Comparison of ENCODE assay signal across 9 cellular contexts in genomic region chr20:17965042-17965697, GRCh38. TPM values are rescaled to one million over a fixed set of nuclear protein-coding genes. Genes with fewer than 3 reads are reported as not detected.
DNase-seq lines count a peak whose midpoint lies in the region; ATAC-seq and TF ChIP-seq lines count a peak whose summit lies in the region.
"Had no signal": no experiment of that assay in that cellular context is flagged by ENCODE, and none has a peak within 500 bp of the region (broad histone marks: within the 10 kb centered on the region; RNA-seq: fewer than 3 reads in every experiment).

No MANE protein-coding gene starts in this region.

- peak overlapping the region in 8 of 12 donors; percentile 76 to 95 (median 91) for H3K4me3 ChIP-seq in heart left ventricle
- H3K4me3 ChIP-seq in left lung = peak overlapping the region; percentile 82 to 96
- peak overlapping the region in 1 of 2 donors; percentile 75 for H3K4me3 ChIP-seq in vagina

- H3K36me3 ChIP-seq in heart left ventricle (peaks cover 0 to 11% (median 0%) of the 10 kb centered on the region in 9 donors), left lung (no peaks in the 10 kb centered on the region), vagina (no peaks in the 10 kb centered on the region)

- peaks cover 49% of the 10 kb centered on the region for H3K4me1 Mint-ChIP-seq in activated T-helper 2 cell treated with anti-CD3 and anti-CD28 coated beads, Interferon-gamma antibody, Interleukin-2, Interleukin-4, amounts not matched to agents 10 μg/mL and 5 μg/mL and 100 μg/mL, durations not matched to agents 14 hours and 24 hours and 36 hours (ENCODE audit: low read depth)

- intact Hi-C loops in heart left ventricle (cut with DNase I) (loop anchor here in 1 of 10 donors (5.0 to 10.0 kb wide), 2 partner anchors 322 to 540 kb away; partner anchors contain the start of genes SEC23B and ZNF133), Right ventricle myocardium superior (cut with DNase I) (no loop called here), left lung (cut with DNase I) (no loop called here), vagina (cut with DNase I) (loop anchor here (5.0 kb wide), 1 partner anchor 283 kb away; the partner anchor contains the start of gene RRBP1)
- intact Hi-C loops in activated T-helper 2 cell treated with anti-CD3 and anti-CD28 coated beads, Interferon-gamma antibody, Interleukin-2, Interleukin-4, amounts not matched to agents 10 μg/mL and 5 μg/mL and 100 μg/mL, durations not matched to agents 14 hours and 24 hours and 36 hours (cut with micrococcal nuclease) = loop anchor here (1.0 to 10.0 kb wide), 7 partner anchors 10 to 1390 kb away; partner anchors contain the start of genes BFSP1, KIF16B, RRBP1 and SNRPB2

- TF ChIP-seq POLR2A in heart left ventricle (IDR thresholded peaks at IDR 0.05) = no peak
- TF ChIP-seq POLR2A in vagina (IDR thresholded peaks at IDR 0.05) = no peak

- peak overlapping the region; percentile 96 for H3K4me3 Mint-ChIP-seq in activated T-helper 2 cell treated with anti-CD3 and anti-CD28 coated beads, Interferon-gamma antibody, Interleukin-2, Interleukin-4, amounts not matched to agents 10 μg/mL and 5 μg/mL and 100 μg/mL, durations not matched to agents 14 hours and 24 hours and 36 hours (ENCODE audit: low read depth)

- H3K9me3 ChIP-seq in heart left ventricle (no peaks in the 10 kb centered on the region), left lung (no peaks in the 10 kb centered on the region), vagina (no peaks in the 10 kb centered on the region)

- peaks cover 2 to 77% (median 61%) of the 10 kb centered on the region in 12 donors for H3K4me1 ChIP-seq in heart left ventricle
- H3K4me1 ChIP-seq in left lung = peaks cover 45 to 79% of the 10 kb centered on the region in 2 donors
- peaks cover 76% of the 10 kb centered on the region for H3K4me1 ChIP-seq in vagina

- H3K27ac ChIP-seq in heart left ventricle (peak overlapping the region in 8 of 12 donors; percentile 4 to 99 (median 96)), left lung (peak overlapping the region; percentile 97 to 99), vagina (peak overlapping the region; percentile 92)

- ATAC-seq in heart left ventricle (no peak), Right ventricle myocardium superior (ENCODE audit: poor library complexity) (no peak), left lung (no peak), HG02852 (IDR thresholded peaks at IDR 0.05; ENCODE audit: unreplicated experiment) (no peak), GM18520 (IDR thresholded peaks at IDR 0.05; ENCODE audit: unreplicated experiment) (no peak)

- H3K36me3 Mint-ChIP-seq in activated T-helper 2 cell treated with anti-CD3 and anti-CD28 coated beads, Interferon-gamma antibody, Interleukin-2, Interleukin-4, amounts not matched to agents 10 μg/mL and 5 μg/mL and 100 μg/mL, durations not matched to agents 14 hours and 24 hours and 36 hours (ENCODE audit: low read depth) = peaks cover 81% of the 10 kb centered on the region

- no peaks in the 10 kb centered on the region for H3K27me3 ChIP-seq in heart left ventricle
- no peaks in the 10 kb centered on the region for H3K27me3 ChIP-seq in left lung
- H3K27me3 ChIP-seq in vagina = no peaks in the 10 kb centered on the region

- H3K9me3 Mint-ChIP-seq in activated T-helper 2 cell treated with anti-CD3 and anti-CD28 coated beads, Interferon-gamma antibody, Interleukin-2, Interleukin-4, amounts not matched to agents 10 μg/mL and 5 μg/mL and 100 μg/mL, durations not matched to agents 14 hours and 24 hours and 36 hours = no peaks in the 10 kb centered on the region

- peak overlapping the region; percentile 91 for H3K27ac Mint-ChIP-seq in activated T-helper 2 cell treated with anti-CD3 and anti-CD28 coated beads, Interferon-gamma antibody, Interleukin-2, Interleukin-4, amounts not matched to agents 10 μg/mL and 5 μg/mL and 100 μg/mL, durations not matched to agents 14 hours and 24 hours and 36 hours

- H3K27me3 Mint-ChIP-seq in activated T-helper 2 cell treated with anti-CD3 and anti-CD28 coated beads, Interferon-gamma antibody, Interleukin-2, Interleukin-4, amounts not matched to agents 10 μg/mL and 5 μg/mL and 100 μg/mL, durations not matched to agents 14 hours and 24 hours and 36 hours (ENCODE audit: low read depth) = no peaks in the 10 kb centered on the region

- TF ChIP-seq CTCF in heart left ventricle (IDR thresholded peaks at IDR 0.05) = no peak
- no peak for TF ChIP-seq CTCF in left lung (IDR thresholded peaks at IDR 0.05)
- TF ChIP-seq CTCF in vagina (IDR thresholded peaks at IDR 0.05) = no peak

- 66 to 71% (median 69%) methylated on average over 9 of the region's 9 CpGs for WGBS in heart left ventricle, 4 donors

- DNase-seq in heart left ventricle (no peak), Right ventricle myocardium superior (no peak), left lung (no peak), vagina (ENCODE audit: extremely low spot score in 2 of 2) (no peak)
- no peak for DNase-seq in activated T-helper 2 cell treated with anti-CD3 and anti-CD28 coated beads, Interferon-gamma antibody, Interleukin-2, Interleukin-4, amounts not matched to agents 10 μg/mL and 5 μg/mL and 100 μg/mL, durations not matched to agents 14 hours and 24 hours and 36 hours (ENCODE audit: low spot score)
- no peak for DNase-seq in stimulated activated CD4-positive, alpha-beta T cell treated with anti-CD3 and anti-CD28 coated beads, Interleukin-4, amount 100 ng/mL, for 1 hour
- DNase-seq: NCI-H2171 treated with DMSO at 0.1 percent for 48 hours had no signal

RNA-seq across cellular contexts. Expression of gene SNX5, which starts 3.4 kb away (rescaled TPM):
- total RNA-seq in heart left ventricle (10 to 100 TPM; 36.6 to 75.0 (median 45.9) TPM), Right ventricle myocardium superior (39.9 TPM), left lung (10 to 100 TPM; 82.0 to 87.0 TPM), vagina (159 TPM)
- 10 to 100 TPM; 32.8 to 43.4 TPM for polyA plus RNA-seq in heart left ventricle
- 225 and 231 TPM in 2 replicates for total RNA-seq in activated T-helper 2 cell treated with anti-CD3 and anti-CD28 coated beads, Interferon-gamma antibody, Interleukin-2, Interleukin-4, amounts not matched to agents 10 μg/mL and 5 μg/mL and 100 μg/mL, durations not matched to agents 14 hours and 24 hours and 36 hours

RNA-seq across cellular contexts. Expression of gene MGME1, which starts 3.6 kb away (rescaled TPM):
- 10 to 100 TPM in 6 of 9 donors, 1 to 10 TPM in 3; 8.6 to 22.0 (median 11.8) TPM for total RNA-seq in heart left ventricle
- 1 to 10 TPM; 7.7 to 8.9 TPM for polyA plus RNA-seq in heart left ventricle
- total RNA-seq in Right ventricle myocardium superior = 14.2 TPM
- 30.0 and 33.0 TPM in 2 replicates for total RNA-seq in activated T-helper 2 cell treated with anti-CD3 and anti-CD28 coated beads, Interferon-gamma antibody, Interleukin-2, Interleukin-4, amounts not matched to agents 10 μg/mL and 5 μg/mL and 100 μg/mL, durations not matched to agents 14 hours and 24 hours and 36 hours
- 10 to 100 TPM; 13.3 to 13.4 TPM for total RNA-seq in left lung
- total RNA-seq in vagina = 8.6 TPM

Comparison
In these comparisons a context has a peak if more than half of its experiments do, and no peak if none do; other contexts are left out.
1. intact Hi-C loops: an anchor here in activated T-helper 2 cell treated with anti-CD3 and anti-CD28 coated beads, Interferon-gamma antibody, Interleukin-2, Interleukin-4, amounts not matched to agents 10 μg/mL and 5 μg/mL and 100 μg/mL, durations not matched to agents 14 hours and 24 hours and 36 hours (1.0 to 10.0 kb wide) and vagina (5.0 kb wide); none called in Right ventricle myocardium superior and left lung.